ENCODE assay signal across 16 cellular contexts in the genomic region with DNA sequence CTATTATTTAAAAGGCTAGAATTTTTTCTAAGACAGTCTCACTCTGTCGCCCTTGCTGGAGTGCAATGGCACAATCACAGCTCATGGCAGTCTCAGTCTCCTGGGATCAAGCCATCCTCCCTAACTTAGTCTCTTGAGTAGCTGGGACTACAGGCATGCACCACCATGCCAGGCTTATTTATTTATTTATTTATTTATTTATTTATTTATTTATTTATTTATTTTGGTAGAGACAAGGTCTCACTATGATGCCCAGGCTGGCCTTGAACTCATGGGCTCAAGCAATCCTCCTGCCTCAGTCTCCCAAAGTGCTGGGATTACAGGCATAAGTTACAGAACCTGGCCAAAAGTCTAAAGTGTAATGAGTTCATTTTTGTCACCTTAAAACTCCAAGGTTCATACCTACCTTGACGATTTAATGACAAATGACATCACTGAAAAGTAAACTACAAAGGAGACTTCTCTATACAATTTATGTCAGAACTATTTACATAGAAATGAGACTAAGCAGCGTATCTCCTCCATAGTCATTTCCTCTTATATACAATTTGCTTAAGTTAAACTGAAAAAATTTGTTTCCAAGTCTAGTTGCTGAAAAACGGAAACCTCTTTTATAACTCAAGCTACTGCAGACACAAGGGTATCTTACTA.
"Had no signal": no experiment of that assay in that cellular context is flagged by ENCODE, and none has a peak within 500 bp of the region (broad histone marks: within the 10 kb centered on the region; RNA-seq: fewer than 3 reads in every experiment).

No MANE protein-coding gene starts in this region.

- DNase-seq: activated CD4-positive, alpha-beta T cell treated with anti-CD3 and anti-CD28 coated beads, Interleukin-2, amount 10 ng/mL, durations not matched to agents 24 days and 14 days; activated CD8-positive, alpha-beta T cell treated with anti-CD3 and anti-CD28 coated beads, Interleukin-2, amount 10 ng/mL, durations not matched to agents 7 days and 5 days; activated naive CD4-positive, alpha-beta T cell treated with anti-CD3 and anti-CD28 coated beads for 36 hours; activated T-cell treated with anti-CD3 and anti-CD28 coated beads, Interleukin-2, amount 50 U/mL, for 24 hours; body of pancreas; dorsolateral prefrontal cortex; endodermal cell; foreskin fibroblast; mammary epithelial cell; natural killer cell; pancreas; stimulated activated CD4-positive, alpha-beta T cell treated with anti-CD3 and anti-CD28 coated beads, Interleukin-4, amount 100 ng/mL, for 4 hours had no signal

- H3K9me3 Mint-ChIP-seq: activated CD4-positive, alpha-beta T cell treated with anti-CD3 and anti-CD28 coated beads, Interleukin-2, amount 10 ng/mL, durations not matched to agents 24 days and 14 days; activated naive CD4-positive, alpha-beta T cell treated with anti-CD3 and anti-CD28 coated beads for 36 hours; activated T-cell treated with anti-CD3 and anti-CD28 coated beads, Interleukin-2, amount 50 U/mL, for 24 hours; endodermal cell; natural killer cell; stimulated activated memory B cell treated with anti-CD40 and anti-IgM and Interleukin-4, amounts not matched to agents 10 μg/mL and 1 μg/mL and 100 μg/mL, for 72 hours had no signal

- ATAC-seq: activated CD8-positive, alpha-beta T cell treated with anti-CD3 and anti-CD28 coated beads, Interleukin-2, amount 10 ng/mL, durations not matched to agents 7 days and 5 days; body of pancreas; left lobe of liver; natural killer cell; pancreas; sciatic nerve; stimulated activated memory B cell treated with anti-CD40 and anti-IgM and Interleukin-4, amounts not matched to agents 10 μg/mL and 1 μg/mL and 100 μg/mL, for 72 hours had no signal

- H3K9me3 ChIP-seq: body of pancreas, pancreas had no signal

- H3K4me3 ChIP-seq: body of pancreas, dorsolateral prefrontal cortex, pancreas had no signal

- H3K27ac Mint-ChIP-seq: activated CD4-positive, alpha-beta T cell treated with anti-CD3 and anti-CD28 coated beads, Interleukin-2, amount 10 ng/mL, durations not matched to agents 24 days and 14 days; activated CD8-positive, alpha-beta T cell treated with anti-CD3 and anti-CD28 coated beads, Interleukin-2, amount 10 ng/mL, durations not matched to agents 7 days and 5 days; activated naive CD4-positive, alpha-beta T cell treated with anti-CD3 and anti-CD28 coated beads for 36 hours; activated T-cell treated with anti-CD3 and anti-CD28 coated beads, Interleukin-2, amount 50 U/mL, for 24 hours; endodermal cell; natural killer cell; stimulated activated memory B cell treated with anti-CD40 and anti-IgM and Interleukin-4, amounts not matched to agents 10 μg/mL and 1 μg/mL and 100 μg/mL, for 72 hours had no signal

- H3K4me1 Mint-ChIP-seq: natural killer cell had no signal

- H3K4me3 Mint-ChIP-seq: activated CD4-positive, alpha-beta T cell treated with anti-CD3 and anti-CD28 coated beads, Interleukin-2, amount 10 ng/mL, durations not matched to agents 24 days and 14 days; activated CD8-positive, alpha-beta T cell treated with anti-CD3 and anti-CD28 coated beads, Interleukin-2, amount 10 ng/mL, durations not matched to agents 7 days and 5 days; activated naive CD4-positive, alpha-beta T cell treated with anti-CD3 and anti-CD28 coated beads for 36 hours; activated T-cell treated with anti-CD3 and anti-CD28 coated beads, Interleukin-2, amount 50 U/mL, for 24 hours; endodermal cell; natural killer cell; stimulated activated memory B cell treated with anti-CD40 and anti-IgM and Interleukin-4, amounts not matched to agents 10 μg/mL and 1 μg/mL and 100 μg/mL, for 72 hours had no signal

- H3K36me3 Mint-ChIP-seq: natural killer cell; stimulated activated memory B cell treated with anti-CD40 and anti-IgM and Interleukin-4, amounts not matched to agents 10 μg/mL and 1 μg/mL and 100 μg/mL, for 72 hours had no signal

- H3K36me3 ChIP-seq: pancreas had no signal

- H3K27ac ChIP-seq: body of pancreas, dorsolateral prefrontal cortex, epithelial cell of prostate, pancreas had no signal

- H3K27me3 ChIP-seq: body of pancreas, dorsolateral prefrontal cortex, pancreas had no signal
